Comparison of ENCODE assay signal across 1 cellular context in the genomic region with DNA sequence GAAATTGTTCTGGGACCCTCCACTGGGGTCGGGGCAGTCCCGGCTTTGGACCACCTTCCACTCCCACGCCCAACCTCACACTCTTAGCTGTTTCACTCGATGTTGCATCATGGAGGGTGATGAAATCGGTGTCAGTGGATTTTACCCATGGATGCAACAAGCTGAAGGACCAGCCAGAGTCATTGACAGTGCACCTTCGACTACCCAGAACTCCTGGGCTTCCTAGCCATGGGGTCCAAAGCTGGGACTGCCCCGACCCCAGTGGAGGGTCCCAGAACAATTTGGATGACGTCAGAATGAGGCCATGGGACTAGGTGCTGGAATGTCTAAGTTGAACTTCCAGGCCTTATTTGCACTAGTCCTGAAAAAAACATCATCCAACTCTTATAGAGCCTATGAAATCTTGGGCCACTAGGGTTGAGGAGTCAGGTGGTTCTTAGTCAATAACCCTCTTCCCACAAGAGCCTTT.
TF ChIP-seq lines count a peak whose summit lies in the region.

No MANE protein-coding gene starts in this region.

TF ChIP-seq in K562, 482 proteins besides CTCF, POLR2A, EP300 and RAD21 (continues in another document):
- TF ChIP-seq ZNF77 (CRISPR knock-in tag; IDR thresholded peaks at IDR 0.05) (no peak), TRIM25 (IDR thresholded peaks at IDR 0.05; ENCODE audit: borderline replicate concordance) (no peak), ZNF395 (CRISPR knock-in tag; IDR thresholded peaks at IDR 0.05) (peak; percentile 23; the same call in 1 of the 2 replicates), PURB (CRISPR knock-in tag; IDR thresholded peaks at IDR 0.05; ENCODE audit: low read depth) (no peak), ZNF76 (CRISPR knock-in tag; IDR thresholded peaks at IDR 0.05; ENCODE audit: borderline replicate concordance) (peak; percentile 76; the same call in 1 of the 2 replicates), SMAD4 (CRISPR knock-in tag; conservative IDR thresholded peaks at IDR 0.05) (peak; percentile 89), ZNF197 (CRISPR knock-in tag; IDR thresholded peaks at IDR 0.05; ENCODE audit: low read depth) (peak; percentile 86; the same call in 1 of the 2 replicates), GATAD2B (IDR thresholded peaks at IDR 0.05; ENCODE audit: borderline replicate concordance) (no peak), ETS1 (conservative IDR thresholded peaks at IDR 0.05; ENCODE audit: control insufficient read depth, low read depth, low read length) (no peak), CBFA2T2 (conservative IDR thresholded peaks at IDR 0.05) (no peak), KDM4B (IDR thresholded peaks at IDR 0.05; ENCODE audit: borderline replicate concordance in 2 of 2, low read depth in 1 of 2) (no peak), ZBTB17 (CRISPR knock-in tag; IDR thresholded peaks at IDR 0.05) (0 out of 2 replicates have a peak, but pooled peaks have one; percentile 53), FOXA3 (CRISPR knock-in tag; conservative IDR thresholded peaks at IDR 0.05 in 1 of 2, IDR thresholded peaks at IDR 0.05 in 1 of 2) (no peak), DMBX1 (CRISPR knock-in tag; IDR thresholded peaks at IDR 0.05; ENCODE audit: borderline replicate concordance) (peak; percentile 94), ZBTB33 (CRISPR knock-in tag; IDR thresholded peaks at IDR 0.05) (no peak), HCFC1 (IDR thresholded peaks at IDR 0.05; ENCODE audit: low read depth, low read length) (no peak), ZNF354B (CRISPR knock-in tag; IDR thresholded peaks at IDR 0.05) (peak; percentile 59; the same call in 1 of the 2 replicates), PTBP1 (IDR thresholded peaks at IDR 0.05; ENCODE audit: low read depth, low read length) (no peak), HNRNPUL1 (IDR thresholded peaks at IDR 0.05; ENCODE audit: low read length) (no peak), RBM22 (IDR thresholded peaks at IDR 0.05; ENCODE audit: low read depth, low read length, poor library complexity, severe bottlenecking) (no peak), DPF2 (IDR thresholded peaks at IDR 0.05) (no peak), ESRRA (IDR thresholded peaks at IDR 0.05; ENCODE audit: borderline replicate concordance, low read depth) (no peak), NCOR1 (IDR thresholded peaks at IDR 0.05) (no peak), PHF8 (IDR thresholded peaks at IDR 0.05; ENCODE audit: borderline replicate concordance, low read length) (no peak), FOXM1 (IDR thresholded peaks at IDR 0.05; ENCODE audit: low read depth) (no peak), FOXM1 (CRISPR knock-in tag; IDR thresholded peaks at IDR 0.05; ENCODE audit: low read depth) (no peak), RB1 (IDR thresholded peaks at IDR 0.05; ENCODE audit: low read depth) (no peak), TCFL5 (CRISPR knock-in tag; conservative IDR thresholded peaks at IDR 0.05) (no peak), WHSC1 (IDR thresholded peaks at IDR 0.05; ENCODE audit: low read length) (peak; percentile 77), CEBPB (tag; IDR thresholded peaks at IDR 0.05) (peak; percentile 96), MECOM (CRISPR knock-in tag; IDR thresholded peaks at IDR 0.05) (no peak), ZKSCAN8 (CRISPR knock-in tag; IDR thresholded peaks at IDR 0.05) (0 out of 2 replicates have a peak, but pooled peaks have one; percentile 3), PHF21A (IDR thresholded peaks at IDR 0.05; ENCODE audit: borderline replicate concordance, low read depth) (no peak), ZNF12 (CRISPR knock-in tag; IDR thresholded peaks at IDR 0.05) (no peak), NELFE (IDR thresholded peaks at IDR 0.05; ENCODE audit: insufficient read depth, insufficient read length) (no peak)
- TF ChIP-seq, protein P1, sequence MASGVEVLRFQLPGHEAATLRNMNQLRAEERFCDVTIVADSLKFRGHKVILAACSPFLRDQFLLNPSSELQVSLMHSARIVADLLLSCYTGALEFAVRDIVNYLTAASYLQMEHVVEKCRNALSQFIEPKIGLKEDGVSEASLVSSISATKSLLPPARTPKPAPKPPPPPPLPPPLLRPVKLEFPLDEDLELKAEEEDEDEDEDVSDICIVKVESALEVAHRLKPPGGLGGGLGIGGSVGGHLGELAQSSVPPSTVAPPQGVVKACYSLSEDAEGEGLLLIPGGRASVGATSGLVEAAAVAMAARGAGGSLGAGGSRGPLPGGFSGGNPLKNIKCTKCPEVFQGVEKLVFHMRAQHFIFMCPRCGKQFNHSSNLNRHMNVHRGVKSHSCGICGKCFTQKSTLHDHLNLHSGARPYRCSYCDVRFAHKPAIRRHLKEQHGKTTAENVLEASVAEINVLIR (CRISPR knock-in tag; IDR thresholded peaks at IDR 0.05): peak; percentile 37; the same call in 1 of the 2 replicates
- TF ChIP-seq, protein P2, sequence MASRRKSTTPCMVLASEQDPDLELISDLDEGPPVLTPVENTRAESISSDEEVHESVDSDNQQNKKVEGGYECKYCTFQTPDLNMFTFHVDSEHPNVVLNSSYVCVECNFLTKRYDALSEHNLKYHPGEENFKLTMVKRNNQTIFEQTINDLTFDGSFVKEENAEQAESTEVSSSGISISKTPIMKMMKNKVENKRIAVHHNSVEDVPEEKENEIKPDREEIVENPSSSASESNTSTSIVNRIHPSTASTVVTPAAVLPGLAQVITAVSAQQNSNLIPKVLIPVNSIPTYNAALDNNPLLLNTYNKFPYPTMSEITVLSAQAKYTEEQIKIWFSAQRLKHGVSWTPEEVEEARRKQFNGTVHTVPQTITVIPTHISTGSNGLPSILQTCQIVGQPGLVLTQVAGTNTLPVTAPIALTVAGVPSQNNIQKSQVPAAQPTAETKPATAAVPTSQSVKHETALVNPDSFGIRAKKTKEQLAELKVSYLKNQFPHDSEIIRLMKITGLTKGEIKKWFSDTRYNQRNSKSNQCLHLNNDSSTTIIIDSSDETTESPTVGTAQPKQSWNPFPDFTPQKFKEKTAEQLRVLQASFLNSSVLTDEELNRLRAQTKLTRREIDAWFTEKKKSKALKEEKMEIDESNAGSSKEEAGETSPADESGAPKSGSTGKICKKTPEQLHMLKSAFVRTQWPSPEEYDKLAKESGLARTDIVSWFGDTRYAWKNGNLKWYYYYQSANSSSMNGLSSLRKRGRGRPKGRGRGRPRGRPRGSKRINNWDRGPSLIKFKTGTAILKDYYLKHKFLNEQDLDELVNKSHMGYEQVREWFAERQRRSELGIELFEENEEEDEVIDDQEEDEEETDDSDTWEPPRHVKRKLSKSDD (conservative IDR thresholded peaks at IDR 0.05; ENCODE audit: low read length): no peak
- TF ChIP-seq, protein P3, sequence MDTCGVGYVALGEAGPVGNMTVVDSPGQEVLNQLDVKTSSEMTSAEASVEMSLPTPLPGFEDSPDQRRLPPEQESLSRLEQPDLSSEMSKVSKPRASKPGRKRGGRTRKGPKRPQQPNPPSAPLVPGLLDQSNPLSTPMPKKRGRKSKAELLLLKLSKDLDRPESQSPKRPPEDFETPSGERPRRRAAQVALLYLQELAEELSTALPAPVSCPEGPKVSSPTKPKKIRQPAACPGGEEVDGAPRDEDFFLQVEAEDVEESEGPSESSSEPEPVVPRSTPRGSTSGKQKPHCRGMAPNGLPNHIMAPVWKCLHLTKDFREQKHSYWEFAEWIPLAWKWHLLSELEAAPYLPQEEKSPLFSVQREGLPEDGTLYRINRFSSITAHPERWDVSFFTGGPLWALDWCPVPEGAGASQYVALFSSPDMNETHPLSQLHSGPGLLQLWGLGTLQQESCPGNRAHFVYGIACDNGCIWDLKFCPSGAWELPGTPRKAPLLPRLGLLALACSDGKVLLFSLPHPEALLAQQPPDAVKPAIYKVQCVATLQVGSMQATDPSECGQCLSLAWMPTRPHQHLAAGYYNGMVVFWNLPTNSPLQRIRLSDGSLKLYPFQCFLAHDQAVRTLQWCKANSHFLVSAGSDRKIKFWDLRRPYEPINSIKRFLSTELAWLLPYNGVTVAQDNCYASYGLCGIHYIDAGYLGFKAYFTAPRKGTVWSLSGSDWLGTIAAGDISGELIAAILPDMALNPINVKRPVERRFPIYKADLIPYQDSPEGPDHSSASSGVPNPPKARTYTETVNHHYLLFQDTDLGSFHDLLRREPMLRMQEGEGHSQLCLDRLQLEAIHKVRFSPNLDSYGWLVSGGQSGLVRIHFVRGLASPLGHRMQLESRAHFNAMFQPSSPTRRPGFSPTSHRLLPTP (IDR thresholded peaks at IDR 0.05; ENCODE audit: borderline replicate concordance, extremely low read depth, insufficient read length): no peak
- TF ChIP-seq, protein P4, sequence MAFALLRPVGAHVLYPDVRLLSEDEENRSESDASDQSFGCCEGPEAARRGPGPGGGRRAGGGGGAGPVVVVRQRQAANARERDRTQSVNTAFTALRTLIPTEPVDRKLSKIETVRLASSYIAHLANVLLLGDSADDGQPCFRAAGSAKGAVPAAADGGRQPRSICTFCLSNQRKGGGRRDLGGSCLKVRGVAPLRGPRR (CRISPR knock-in tag; IDR thresholded peaks at IDR 0.05): no peak; the same call in 1 of the 2 replicates
- TF ChIP-seq, protein P5, sequence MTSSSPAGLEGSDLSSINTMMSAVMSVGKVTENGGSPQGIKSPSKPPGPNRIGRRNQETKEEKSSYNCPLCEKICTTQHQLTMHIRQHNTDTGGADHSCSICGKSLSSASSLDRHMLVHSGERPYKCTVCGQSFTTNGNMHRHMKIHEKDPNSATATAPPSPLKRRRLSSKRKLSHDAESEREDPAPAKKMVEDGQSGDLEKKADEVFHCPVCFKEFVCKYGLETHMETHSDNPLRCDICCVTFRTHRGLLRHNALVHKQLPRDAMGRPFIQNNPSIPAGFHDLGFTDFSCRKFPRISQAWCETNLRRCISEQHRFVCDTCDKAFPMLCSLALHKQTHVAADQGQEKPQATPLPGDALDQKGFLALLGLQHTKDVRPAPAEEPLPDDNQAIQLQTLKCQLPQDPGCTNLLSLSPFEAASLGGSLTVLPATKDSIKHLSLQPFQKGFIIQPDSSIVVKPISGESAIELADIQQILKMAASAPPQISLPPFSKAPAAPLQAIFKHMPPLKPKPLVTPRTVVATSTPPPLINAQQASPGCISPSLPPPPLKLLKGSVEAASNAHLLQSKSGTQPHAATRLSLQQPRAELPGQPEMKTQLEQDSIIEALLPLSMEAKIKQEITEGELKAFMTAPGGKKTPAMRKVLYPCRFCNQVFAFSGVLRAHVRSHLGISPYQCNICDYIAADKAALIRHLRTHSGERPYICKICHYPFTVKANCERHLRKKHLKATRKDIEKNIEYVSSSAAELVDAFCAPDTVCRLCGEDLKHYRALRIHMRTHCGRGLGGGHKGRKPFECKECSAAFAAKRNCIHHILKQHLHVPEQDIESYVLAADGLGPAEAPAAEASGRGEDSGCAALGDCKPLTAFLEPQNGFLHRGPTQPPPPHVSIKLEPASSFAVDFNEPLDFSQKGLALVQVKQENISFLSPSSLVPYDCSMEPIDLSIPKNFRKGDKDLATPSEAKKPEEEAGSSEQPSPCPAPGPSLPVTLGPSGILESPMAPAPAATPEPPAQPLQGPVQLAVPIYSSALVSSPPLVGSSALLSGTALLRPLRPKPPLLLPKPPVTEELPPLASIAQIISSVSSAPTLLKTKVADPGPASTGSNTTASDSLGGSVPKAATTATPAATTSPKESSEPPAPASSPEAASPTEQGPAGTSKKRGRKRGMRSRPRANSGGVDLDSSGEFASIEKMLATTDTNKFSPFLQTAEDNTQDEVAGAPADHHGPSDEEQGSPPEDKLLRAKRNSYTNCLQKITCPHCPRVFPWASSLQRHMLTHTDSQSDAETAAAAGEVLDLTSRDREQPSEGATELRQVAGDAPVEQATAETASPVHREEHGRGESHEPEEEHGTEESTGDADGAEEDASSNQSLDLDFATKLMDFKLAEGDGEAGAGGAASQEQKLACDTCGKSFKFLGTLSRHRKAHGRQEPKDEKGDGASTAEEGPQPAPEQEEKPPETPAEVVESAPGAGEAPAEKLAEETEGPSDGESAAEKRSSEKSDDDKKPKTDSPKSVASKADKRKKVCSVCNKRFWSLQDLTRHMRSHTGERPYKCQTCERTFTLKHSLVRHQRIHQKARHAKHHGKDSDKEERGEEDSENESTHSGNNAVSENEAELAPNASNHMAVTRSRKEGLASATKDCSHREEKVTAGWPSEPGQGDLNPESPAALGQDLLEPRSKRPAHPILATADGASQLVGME (CRISPR knock-in tag; IDR thresholded peaks at IDR 0.05): peak; percentile 52; the same call in 1 of the 2 replicates
